Comparison of ENCODE assay signal across 1 cellular context in genomic region chr10:27100800-27101347, GRCh38.
TF ChIP-seq lines count a peak whose summit lies in the region.

No MANE protein-coding gene starts in this region.

TF ChIP-seq in IMR-90, 13 proteins besides CTCF, POLR2A, EP300 and RAD21:
- TF ChIP-seq ELK1 (IDR thresholded peaks at IDR 0.05; ENCODE audit: borderline replicate concordance, low read depth, low read length) = no peak
- TF ChIP-seq BHLHE40 (IDR thresholded peaks at IDR 0.05; ENCODE audit: low read depth, low read length) = no peak
- no peak for TF ChIP-seq USF2 (IDR thresholded peaks at IDR 0.05; ENCODE audit: low read depth, low read length)
- no peak for TF ChIP-seq MAFK (IDR thresholded peaks at IDR 0.05; ENCODE audit: low read depth, low read length)
- TF ChIP-seq RCOR1 (IDR thresholded peaks at IDR 0.05; ENCODE audit: insufficient replicate concordance, low read length) = no peak
- no peak for TF ChIP-seq CHD1 (IDR thresholded peaks at IDR 0.05; ENCODE audit: low read depth, low read length)
- no peak for TF ChIP-seq FOS (IDR thresholded peaks at IDR 0.05; ENCODE audit: low read depth, low read length)
- TF ChIP-seq RFX5 (IDR thresholded peaks at IDR 0.05; ENCODE audit: low read depth, low read length) = no peak
- no peak for TF ChIP-seq MXI1 (IDR thresholded peaks at IDR 0.05; ENCODE audit: borderline replicate concordance, low read depth, low read length)
TF ChIP-seq in IMR-90: peak in this region for 0.
